Comparison of ENCODE assay signal across 13 cellular contexts in genomic region chr21:40053007-40053406, GRCh38.
DNase-seq lines count a peak whose midpoint lies in the region; ATAC-seq lines count a peak whose summit lies in the region.
"Had no signal": no experiment of that assay in that cellular context is flagged by ENCODE, and none has a peak within 500 bp of the region (broad histone marks: within the 10 kb centered on the region; RNA-seq: fewer than 3 reads in every experiment).

No MANE protein-coding gene starts in this region.

- no peak overlapping the region for H3K4me3 Mint-ChIP-seq in stimulated activated effector memory CD8-positive, alpha-beta T cell treated with anti-CD3 and anti-CD28 coated beads, Interleukin-12 subunit alpha, Interleukin-12 subunit beta, amount 100 ng/mL, for 72 hours
- H3K4me3 Mint-ChIP-seq: dendritic cell treated with granulocyte-macrophage colony-stimulating factor and Interleukin-4, amounts not matched to agents 40 ng/mL and 50 ng/mL, for 4 days; T-helper 2 cell treated with Interferon-gamma antibody and Interleukin-4, amounts not matched to agents 5 μg/mL and 100 μg/mL, for 36 hours had no signal

- DNase-seq in Ammon's horn (ENCODE audit: low spot score) (peak; percentile 68), NCI-H82 treated with DMSO at 0.1 percent for 48 hours (lab: John Stamatoyannopoulos, UW; ENCODE audit: unreplicated experiment) (peak; percentile 12), Right ventricle myocardium superior (peak; percentile 71), posterior vena cava (ENCODE audit: low spot score) (peak; percentile 86), NCI-H2081 treated with DMSO at 0.1 percent for 48 hours (lab: John Stamatoyannopoulos, UW) (no peak)
- DNase-seq in stimulated activated effector memory CD8-positive, alpha-beta T cell treated with anti-CD3 and anti-CD28 coated beads, Interleukin-12 subunit alpha, Interleukin-12 subunit beta, amount 100 ng/mL, for 72 hours (ENCODE audit: low spot score in 2 of 2), result no peak
- DNase-seq: activated CD4-positive, alpha-beta T cell treated with anti-CD3 and anti-CD28 coated beads, Interleukin-2, amount 50 U/mL, for 48 hours; mesendoderm; NCI-H187 treated with DMSO at 0.1 percent for 48 hours had no signal

- peak; percentile 86 for ATAC-seq in Right ventricle myocardium superior (ENCODE audit: poor library complexity)
- no peak for ATAC-seq in stimulated activated effector memory CD8-positive, alpha-beta T cell treated with anti-CD3 and anti-CD28 coated beads, Interleukin-12 subunit alpha, Interleukin-12 subunit beta, amount 100 ng/mL, for 72 hours
- ATAC-seq in HG03280 (IDR thresholded peaks at IDR 0.05; ENCODE audit: unreplicated experiment), result no peak
- ATAC-seq in esophagus mucosa, result no peak

- H3K9me3 Mint-ChIP-seq in stimulated activated effector memory CD8-positive, alpha-beta T cell treated with anti-CD3 and anti-CD28 coated beads, Interleukin-12 subunit alpha, Interleukin-12 subunit beta, amount 100 ng/mL, for 72 hours, result peaks cover 8% of the 10 kb centered on the region
- H3K9me3 Mint-ChIP-seq: dendritic cell treated with granulocyte-macrophage colony-stimulating factor and Interleukin-4, amounts not matched to agents 40 ng/mL and 50 ng/mL, for 4 days had no signal

- H3K4me1 Mint-ChIP-seq in stimulated activated effector memory CD8-positive, alpha-beta T cell treated with anti-CD3 and anti-CD28 coated beads, Interleukin-12 subunit alpha, Interleukin-12 subunit beta, amount 100 ng/mL, for 72 hours, result no peaks in the 10 kb centered on the region

- intact Hi-C loops in Right ventricle myocardium superior (cut with DNase I) (no loop called here), posterior vena cava (cut with DNase I) (loop anchor here in 1 of 2 donors (10.0 kb wide), 1 partner anchor 258 kb away; no protein-coding TSS in a partner anchor)

- H3K27ac Mint-ChIP-seq in stimulated activated effector memory CD8-positive, alpha-beta T cell treated with anti-CD3 and anti-CD28 coated beads, Interleukin-12 subunit alpha, Interleukin-12 subunit beta, amount 100 ng/mL, for 72 hours, result no peak overlapping the region
- H3K27ac Mint-ChIP-seq: dendritic cell treated with granulocyte-macrophage colony-stimulating factor and Interleukin-4, amounts not matched to agents 40 ng/mL and 50 ng/mL, for 4 days; T-helper 2 cell treated with Interferon-gamma antibody and Interleukin-4, amounts not matched to agents 5 μg/mL and 100 μg/mL, for 36 hours had no signal

- no peaks in the 10 kb centered on the region for H3K36me3 Mint-ChIP-seq in stimulated activated effector memory CD8-positive, alpha-beta T cell treated with anti-CD3 and anti-CD28 coated beads, Interleukin-12 subunit alpha, Interleukin-12 subunit beta, amount 100 ng/mL, for 72 hours

Comparison
In these comparisons a context has a peak if more than half of its experiments do, and no peak if none do; other contexts are left out.
1. DNase-seq: peak in Ammon's horn (single experiment), NCI-H82 treated with DMSO at 0.1 percent for 48 hours (single experiment), Right ventricle myocardium superior (single experiment) and posterior vena cava (single experiment); none in NCI-H2081 treated with DMSO at 0.1 percent for 48 hours (single experiment) and stimulated activated effector memory CD8-positive, alpha-beta T cell treated with anti-CD3 and anti-CD28 coated beads, Interleukin-12 subunit alpha, Interleukin-12 subunit beta, amount 100 ng/mL, for 72 hours (0 of 2).